In genomic region chr10:80509403-80510161, GRCh38 we compare ENCODE assay signal across 9 cellular contexts. TPM values are rescaled to one million over a fixed set of nuclear protein-coding genes. Genes with fewer than 3 reads are reported as not detected.
A peak's percentile ranks its signal among the peaks of the same experiment; 100 is the strongest.
DNase-seq lines count a peak whose midpoint lies in the region; FAIRE-seq and TF ChIP-seq lines count a peak whose summit lies in the region.
"Had no signal": no experiment of that assay in that cellular context is flagged by ENCODE, and none has a peak within 500 bp of the region (broad histone marks: within the 10 kb centered on the region; RNA-seq: fewer than 3 reads in every experiment).

No MANE protein-coding gene starts in this region.

- H3K4me3 ChIP-seq in bronchial epithelial cell (ENCODE audit: low read depth, low read length) (no peak overlapping the region), SJCRH30 (no peak overlapping the region)

- H3K36me3 ChIP-seq in bronchial epithelial cell (ENCODE audit: control insufficient read depth, insufficient read depth, low read length) (peaks cover 32% of the 10 kb centered on the region), SJCRH30 (peaks cover 14% of the 10 kb centered on the region)

- H3K36me3 Mint-ChIP-seq in type B pancreatic cell = peaks cover 37% of the 10 kb centered on the region

- FAIRE-seq in bronchial epithelial cell (lab: Jason Lieb, UNC) = no peak

- H3K27me3 ChIP-seq in bronchial epithelial cell (ENCODE audit: control insufficient read depth, insufficient read depth, low read length) (no peaks in the 10 kb centered on the region), layer of hippocampus (ENCODE audit: control insufficient read depth, insufficient read depth, low read length) (no peaks in the 10 kb centered on the region), SJCRH30 (no peaks in the 10 kb centered on the region)

- H3K27ac Mint-ChIP-seq in type B pancreatic cell = peak overlapping the region; percentile 63

- no peak overlapping the region for H3K4me3 Mint-ChIP-seq in type B pancreatic cell

- H3K27ac ChIP-seq in layer of hippocampus (ENCODE audit: low read depth, low read length) (peak overlapping the region; percentile 14), SJCRH30 (no peak overlapping the region)

- peaks cover 17% of the 10 kb centered on the region for H3K4me1 ChIP-seq in SJCRH30

- H3K27me3 Mint-ChIP-seq in type B pancreatic cell = no peaks in the 10 kb centered on the region

- H3K9me3 Mint-ChIP-seq in type B pancreatic cell = no peaks in the 10 kb centered on the region

- no peaks in the 10 kb centered on the region for H3K9me3 ChIP-seq in SJCRH30 (replicated peaks)

- peak; percentile 58 for DNase-seq in activated effector memory CD4-positive, alpha-beta T cell treated with anti-CD3 and anti-CD28 coated beads, Interleukin-2, amount 50 U/mL, for 16 hours
- DNase-seq in activated effector memory CD4-positive, alpha-beta T cell treated with Interleukin-2 at 50 U/mL for 16 hours = no peak
- peak; percentile 82 for DNase-seq in bronchial epithelial cell (ENCODE audit: low read depth)
- no peak for DNase-seq in type B pancreatic cell (ENCODE audit: extremely low spot score, unreplicated experiment)
- no peak for DNase-seq in NCI-H2171 treated with DMSO at 0.1 percent for 48 hours (lab: John Stamatoyannopoulos, UW)
- no peak for DNase-seq in occipital lobe (lab: John Stamatoyannopoulos, UW)
- no peak for DNase-seq in SJCRH30
- DNase-seq: activated CD4-positive, CD25-positive, alpha-beta regulatory T cell treated with anti-CD3 and anti-CD28 coated beads, Interleukin-2, amount 50 U/mL, for 72 hours had no signal

- H3K4me1 Mint-ChIP-seq in type B pancreatic cell (ENCODE audit: unreplicated experiment) = peaks cover 26% of the 10 kb centered on the region

- no peak for TF ChIP-seq CTCF in bronchial epithelial cell (IDR thresholded peaks at IDR 0.05; ENCODE audit: insufficient read depth, low read length, severe bottlenecking)
- no peak for TF ChIP-seq CTCF in type B pancreatic cell (conservative IDR thresholded peaks at IDR 0.05)

RNA-seq across cellular contexts. Expression of gene SH2D4B, which starts 28.1 kb away (rescaled TPM):
- total RNA-seq in bronchial epithelial cell (under 0.01 TPM in 2 replicates), type B pancreatic cell (ENCODE audit: low replicate concordance) (0.07 and 0.10 TPM in 2 replicates), occipital lobe (1.4 TPM)
- not detected in 2 replicates for total RNA-seq in SJCRH30 (2014; rRNA removed; shearing (Covaris generic))

RNA-seq across cellular contexts. Expression of gene TSPAN14, which starts 55.5 kb away (rescaled TPM):
- total RNA-seq in bronchial epithelial cell (21.1 and 30.1 TPM in 2 replicates), type B pancreatic cell (ENCODE audit: low replicate concordance) (111 and 159 TPM in 2 replicates), occipital lobe (35.7 TPM)
- 37.7 and 40.4 TPM in 2 replicates for total RNA-seq in SJCRH30 (2014; rRNA removed; shearing (Covaris generic))

Comparison
In these comparisons a context has a peak if more than half of its experiments do, and no peak if none do; other contexts are left out.
1. DNase-seq: peak in activated effector memory CD4-positive, alpha-beta T cell treated with anti-CD3 and anti-CD28 coated beads, Interleukin-2, amount 50 U/mL, for 16 hours (single experiment) and bronchial epithelial cell (single experiment); none in activated effector memory CD4-positive, alpha-beta T cell treated with Interleukin-2 at 50 U/mL for 16 hours (single experiment), type B pancreatic cell (single experiment), NCI-H2171 treated with DMSO at 0.1 percent for 48 hours (single experiment), occipital lobe (single experiment) and SJCRH30 (0 of 2).